Comparison of ENCODE assay signal across 16 cellular contexts in the genomic region with DNA sequence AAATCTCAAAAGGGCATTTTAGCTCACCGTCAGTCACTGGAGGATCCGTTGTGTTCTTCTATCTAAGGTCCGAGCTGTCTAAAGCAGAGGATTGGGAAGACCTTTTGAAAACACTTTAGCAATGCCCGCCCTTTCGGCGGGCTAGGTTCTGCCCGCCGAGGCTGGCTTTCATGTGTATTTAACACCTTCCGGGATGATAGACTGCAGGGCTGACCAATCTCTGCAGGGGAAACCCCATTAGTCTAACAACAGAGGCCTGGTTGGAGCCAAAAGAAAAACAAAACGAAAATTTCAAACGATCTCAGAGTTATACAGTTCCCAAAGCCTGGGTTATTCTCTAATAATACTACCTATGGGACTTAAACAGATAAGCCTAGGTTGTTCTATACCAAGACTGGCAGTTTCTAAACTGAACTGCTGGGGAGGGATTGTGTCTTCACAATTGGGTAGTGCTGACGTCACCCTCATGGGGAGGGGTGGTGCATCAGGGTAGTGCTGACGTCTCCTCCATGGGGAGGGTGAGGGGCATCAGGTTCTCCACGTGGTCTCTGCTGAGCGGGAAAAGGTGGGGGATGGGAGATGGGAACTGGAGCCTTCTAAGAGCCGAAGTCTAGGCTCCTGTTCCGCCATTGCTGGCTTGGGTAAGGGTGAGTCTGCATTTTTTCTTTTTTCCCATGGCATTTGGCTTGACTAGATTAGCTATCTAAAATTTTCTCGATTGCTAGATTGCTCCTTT. TPM values are rescaled to one million over a fixed set of nuclear protein-coding genes. Genes with fewer than 3 reads are reported as not detected.
DNase-seq lines count a peak whose midpoint lies in the region; ATAC-seq, FAIRE-seq and TF ChIP-seq lines count a peak whose summit lies in the region.
"Had no signal": no experiment of that assay in that cellular context is flagged by ENCODE, and none has a peak within 500 bp of the region (broad histone marks: within the 10 kb centered on the region; RNA-seq: fewer than 3 reads in every experiment).

No MANE protein-coding gene starts in this region.

- DNase-seq in NCI-H82 (lab: John Stamatoyannopoulos, UW) (peak; percentile 2), NCI-H82 treated with DMSO at 0.1 percent for 48 hours (lab: John Stamatoyannopoulos, UW; ENCODE audit: unreplicated experiment) (no peak), NCI-H510A (lab: John Stamatoyannopoulos, UW) (peak; percentile 89), K562 (ENCODE audit: extremely low read depth in 1 of 4, low spot score in 3 of 4) (peak; percentile 16 to 44 (median 23)), glomerular visceral epithelial cell (ENCODE audit: extremely low spot score) (no peak)
- DNase-seq: C1 segment of cervical spinal cord, NCI-H1105, NCI-H1694, NCI-H2171 treated with DMSO at 0.1 percent for 48 hours, NCI-H524, PC-3, T-helper 2 cell had no signal

- CTCF ChIA-PET in K562 (lab: Yijun Ruan, JAX; ENCODE audit: low intra/inter-chr PET ratio), result no interaction called here

- peak overlapping the region; percentile 30; the same call in 2 of the 3 replicates for H3K27ac ChIP-seq in K562 (ENCODE audit: extremely low read depth, low read depth, low read length)
- H3K27ac ChIP-seq: SJSA1 had no signal

- TF ChIP-seq POLR2A in K562 (conservative IDR thresholded peaks at IDR 0.05), result no peak

- no peaks in the 10 kb centered on the region for H3K36me3 ChIP-seq in K562 (ENCODE audit: control insufficient read depth, insufficient read depth, low read length)
- H3K36me3 ChIP-seq: SJSA1 had no signal

- H4K20me1 ChIP-seq in K562 (replicated peaks; ENCODE audit: control insufficient read depth, insufficient read depth, low read length), result no peaks in the 10 kb centered on the region

- H3K9me1 ChIP-seq in K562 (ENCODE audit: control insufficient read depth, insufficient read depth, low read length), result no peaks in the 10 kb centered on the region

- intact Hi-C loops in K562 (cut with micrococcal nuclease), result no loop called here

- TF ChIP-seq RAD21 in K562 (CRISPR knock-in tag; conservative IDR thresholded peaks at IDR 0.05 in 1 of 2, IDR thresholded peaks at IDR 0.05 in 1 of 2), result no peak

- H3K9ac ChIP-seq in K562 (ENCODE audit: insufficient read depth in 1 of 2, low read depth in 2 of 2, low read length in 2 of 2), result no peak overlapping the region

- no peak overlapping the region for H3K4me3 ChIP-seq in K562
- H3K4me3 ChIP-seq: SJSA1 had no signal

- H2AFZ ChIP-seq in K562 (ENCODE audit: low read depth, low read length), result peak overlapping the region; percentile 78

- POLR2A ChIA-PET in K562 (lab: Yijun Ruan, JAX), result interaction anchor here (1.2 kb wide), 1 partner anchor 8 kb away, joined by 4 read pairs; no protein-coding TSS in a partner anchor

- H3K9me3 ChIP-seq in K562 (replicated peaks; ENCODE audit: control insufficient read depth, insufficient read depth, low read depth, low read length), result no peaks in the 10 kb centered on the region
- H3K9me3 ChIP-seq: SJSA1 had no signal

- WGBS in K562 (ENCODE audit: insufficient coverage, low coverage, missing lambda C conversion rate), result 49% methylated on average over 17 of the region's 18 CpGs

- H3K4me2 ChIP-seq in K562 (ENCODE audit: insufficient read depth, low read length), result no peak overlapping the region

- in situ Hi-C loops in K562 (cut with MboI), result no loop called here

- no peak for TF ChIP-seq EP300 in K562 (IDR thresholded peaks at IDR 0.05; ENCODE audit: low read length)

- no peaks in the 10 kb centered on the region for H3K27me3 ChIP-seq in K562 (ENCODE audit: control insufficient read depth in 2 of 2, insufficient read depth in 2 of 2, low read length in 2 of 2)
- H3K27me3 ChIP-seq: SJSA1 had no signal

- no TSS peak for BruUV-seq in K562 (replicated peaks; lab: Mats Ljungman, UMichigan)

- FAIRE-seq in K562 (lab: Jason Lieb, UNC), result no peak

- peak; percentile 73 for ATAC-seq in K562
- no peak for ATAC-seq in HG03039 (IDR thresholded peaks at IDR 0.05; ENCODE audit: unreplicated experiment)
- ATAC-seq in GM19023 (IDR thresholded peaks at IDR 0.05; ENCODE audit: unreplicated experiment), result no peak
- ATAC-seq in HG02852 (IDR thresholded peaks at IDR 0.05; ENCODE audit: unreplicated experiment), result no peak
- ATAC-seq: PC-3 had no signal

- H3K79me2 ChIP-seq in K562 (ENCODE audit: control insufficient read depth, insufficient read depth, low read length), result no peaks in the 10 kb centered on the region

- TF ChIP-seq CTCF in K562 (IDR thresholded peaks at IDR 0.05 in 2 of 3, conservative IDR thresholded peaks at IDR 0.05 in 1 of 3; ENCODE audit: insufficient read depth in 2 of 3, low read depth in 1 of 3, low read length in 3 of 3), result no peak

- H3K4me1 ChIP-seq in K562 (replicated peaks in 1 of 2; ENCODE audit: control insufficient read depth in 2 of 2, insufficient read depth in 2 of 2, low read length in 2 of 2), result peaks cover 0 to 2% of the 10 kb centered on the region in 2 experiments; a peak in 1 of 5 replicates
- H3K4me1 ChIP-seq: SJSA1 had no signal

TF ChIP-seq in K562, 482 proteins besides CTCF, POLR2A, EP300 and RAD21 (continues in another document):
- TF ChIP-seq C11orf30 (IDR thresholded peaks at IDR 0.05; ENCODE audit: low read depth) (peak; percentile 62), MEIS2 (IDR thresholded peaks at IDR 0.05; ENCODE audit: partially characterized antibody) (no peak), SRSF7 (optimal IDR thresholded peaks at IDR 0.05; ENCODE audit: low read depth, low read length) (no peak)
- TF ChIP-seq, protein P1, sequence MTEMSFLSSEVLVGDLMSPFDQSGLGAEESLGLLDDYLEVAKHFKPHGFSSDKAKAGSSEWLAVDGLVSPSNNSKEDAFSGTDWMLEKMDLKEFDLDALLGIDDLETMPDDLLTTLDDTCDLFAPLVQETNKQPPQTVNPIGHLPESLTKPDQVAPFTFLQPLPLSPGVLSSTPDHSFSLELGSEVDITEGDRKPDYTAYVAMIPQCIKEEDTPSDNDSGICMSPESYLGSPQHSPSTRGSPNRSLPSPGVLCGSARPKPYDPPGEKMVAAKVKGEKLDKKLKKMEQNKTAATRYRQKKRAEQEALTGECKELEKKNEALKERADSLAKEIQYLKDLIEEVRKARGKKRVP (CRISPR knock-in tag; IDR thresholded peaks at IDR 0.05), result no peak

RNA-seq across cellular contexts. Expression of a gene that starts 14.8 kb away (rescaled TPM):
- total RNA-seq in K562 (2011; cell fraction: chromatin; rRNA removed; ENCODE audit: low replicate concordance), result 26.9 and 40.8 TPM in 2 replicates
- total RNA-seq in K562 (2011; cell fraction: nucleolus; rRNA removed), result 6.5 and 8.3 TPM in 2 replicates
- 12.4 and 16.1 TPM in 2 replicates for total RNA-seq in K562 (2011; cell fraction: nucleoplasm; rRNA removed)
- total RNA-seq in K562 (2014; rRNA removed) (14.7 and 15.0 TPM in 2 replicates), K562 (2014; rRNA removed; fragmentation: Illumina TruSeq; extraction: Trizol) (41.5 and 49.0 TPM in 2 replicates), K562 (2015; rRNA removed; fragmentation: Illumina TruSeq; extraction: Trizol) (35.4 and 37.5 TPM in 2 replicates), K562 (2021) (40.9 and 43.2 TPM in 2 replicates)
- polyA plus RNA-seq in K562 (2011; rRNA removed) (41.7 and 51.7 TPM in 2 replicates), K562 (2014; fragmentation: Illumina TruSeq; extraction: Trizol) (33.9 and 39.0 TPM in 2 replicates), K562 (2014; fragmentation: Nextera tagmentation; extraction: Ambion mirVana) (10 to 100 TPM; 15.5 to 23.6 TPM), K562 (2014; rRNA removed) (25.8 and 33.5 TPM in 2 replicates)
- 15.0 and 21.1 TPM in 2 replicates for polyA plus RNA-seq in K562 (2011; cell fraction: cytosol; rRNA removed)
- 29.9 and 30.6 TPM in 2 replicates for polyA plus RNA-seq in K562 (2011; cell fraction: nucleus; rRNA removed)
- 31.8 and 38.6 TPM in 2 replicates for polyA plus RNA-seq in K562 (2012)
- polyA minus RNA-seq in K562 (2011; rRNA and poly(A)+ RNA removed), result 69.6 and 78.1 TPM in 2 replicates
- 21.6 and 31.1 TPM in 2 replicates for polyA minus RNA-seq in K562 (2011; cell fraction: cytosol; rRNA and poly(A)+ RNA removed)
- 12.4 and 23.2 TPM in 2 replicates for polyA minus RNA-seq in K562 (2011; cell fraction: nucleus; rRNA and poly(A)+ RNA removed)

RNA-seq across cellular contexts. Expression of a gene that starts 28.4 kb away (rescaled TPM):
- total RNA-seq in K562 (2011; cell fraction: chromatin; rRNA removed; ENCODE audit: low replicate concordance), result 28.2 and 51.5 TPM in 2 replicates
- 15.8 and 18.9 TPM in 2 replicates for total RNA-seq in K562 (2011; cell fraction: nucleolus; rRNA removed)
- 34.3 and 41.1 TPM in 2 replicates for total RNA-seq in K562 (2011; cell fraction: nucleoplasm; rRNA removed)
- total RNA-seq in K562 (2014; rRNA removed), result 64.9 and 65.3 TPM in 2 replicates
- 153 and 171 TPM in 2 replicates for total RNA-seq in K562 (2014; rRNA removed; fragmentation: Illumina TruSeq; extraction: Trizol)
- 140 and 152 TPM in 2 replicates for total RNA-seq in K562 (2015; rRNA removed; fragmentation: Illumina TruSeq; extraction: Trizol)
- 101 and 114 TPM in 2 replicates for total RNA-seq in K562 (2021)
- 149 and 204 TPM in 2 replicates for polyA plus RNA-seq in K562 (2011; rRNA removed)
- 30.9 and 57.9 TPM in 2 replicates for polyA plus RNA-seq in K562 (2011; cell fraction: cytosol; rRNA removed)
- polyA plus RNA-seq in K562 (2011; cell fraction: nucleus; rRNA removed), result 17.2 and 35.3 TPM in 2 replicates
- polyA plus RNA-seq in K562 (2012), result 120 and 163 TPM in 2 replicates
- polyA plus RNA-seq in K562 (2014; fragmentation: Illumina TruSeq; extraction: Trizol), result 145 and 148 TPM in 2 replicates
- 100 to 1,000 TPM; 270 to 300 TPM for polyA plus RNA-seq in K562 (2014; fragmentation: Nextera tagmentation; extraction: Ambion mirVana)
- polyA plus RNA-seq in K562 (2014; rRNA removed), result 117 and 120 TPM in 2 replicates
- polyA minus RNA-seq in K562 (2011; rRNA and poly(A)+ RNA removed), result 44.9 and 63.6 TPM in 2 replicates
- polyA minus RNA-seq in K562 (2011; cell fraction: cytosol; rRNA and poly(A)+ RNA removed), result 17.7 and 29.4 TPM in 2 replicates
- 15.2 and 29.4 TPM in 2 replicates for polyA minus RNA-seq in K562 (2011; cell fraction: nucleus; rRNA and poly(A)+ RNA removed)

RNA-seq across cellular contexts. Expression of a gene that starts 54.3 kb away (rescaled TPM):
- total RNA-seq in K562 (2011; cell fraction: chromatin; rRNA removed; ENCODE audit: low replicate concordance), result 8.7 and 25.2 TPM in 2 replicates
- total RNA-seq in K562 (2011; cell fraction: nucleolus; rRNA removed), result 10.7 and 12.2 TPM in 2 replicates
- total RNA-seq in K562 (2011; cell fraction: nucleoplasm; rRNA removed), result 16.3 and 18.8 TPM in 2 replicates
- total RNA-seq in K562 (2014; rRNA removed) (10.0 and 10.2 TPM in 2 replicates), K562 (2014; rRNA removed; fragmentation: Illumina TruSeq; extraction: Trizol) (15.9 and 16.6 TPM in 2 replicates), K562 (2015; rRNA removed; fragmentation: Illumina TruSeq; extraction: Trizol) (15.9 and 18.1 TPM in 2 replicates), K562 (2021) (9.6 TPM in 2 replicates)
- polyA plus RNA-seq in K562 (2011; rRNA removed) (14.9 and 25.6 TPM in 2 replicates), K562 (2014; fragmentation: Illumina TruSeq; extraction: Trizol) (14.0 and 17.1 TPM in 2 replicates), K562 (2014; fragmentation: Nextera tagmentation; extraction: Ambion mirVana) (10 to 100 TPM; 46.4 to 49.4 TPM), K562 (2014; rRNA removed) (14.6 and 15.1 TPM in 2 replicates)
- polyA plus RNA-seq in K562 (2011; cell fraction: cytosol; rRNA removed), result 4.7 and 7.8 TPM in 2 replicates
- 3.1 and 5.3 TPM in 2 replicates for polyA plus RNA-seq in K562 (2011; cell fraction: nucleus; rRNA removed)
- 11.7 and 12.1 TPM in 2 replicates for polyA plus RNA-seq in K562 (2012)
- 12.6 and 13.5 TPM in 2 replicates for polyA minus RNA-seq in K562 (2011; rRNA and poly(A)+ RNA removed)
- 1.4 and 3.4 TPM in 2 replicates for polyA minus RNA-seq in K562 (2011; cell fraction: cytosol; rRNA and poly(A)+ RNA removed)
- polyA minus RNA-seq in K562 (2011; cell fraction: nucleus; rRNA and poly(A)+ RNA removed), result 2.3 and 4.0 TPM in 2 replicates

Comparison
In these comparisons a context has a peak if more than half of its experiments do, and no peak if none do; other contexts are left out.
1. DNase-seq: peak in NCI-H82 (single experiment), NCI-H510A (single experiment) and K562 (4 of 4); none in NCI-H82 treated with DMSO at 0.1 percent for 48 hours (single experiment) and glomerular visceral epithelial cell (single experiment).